Comparison of ENCODE assay signal across 8 cellular contexts in the genomic region with DNA sequence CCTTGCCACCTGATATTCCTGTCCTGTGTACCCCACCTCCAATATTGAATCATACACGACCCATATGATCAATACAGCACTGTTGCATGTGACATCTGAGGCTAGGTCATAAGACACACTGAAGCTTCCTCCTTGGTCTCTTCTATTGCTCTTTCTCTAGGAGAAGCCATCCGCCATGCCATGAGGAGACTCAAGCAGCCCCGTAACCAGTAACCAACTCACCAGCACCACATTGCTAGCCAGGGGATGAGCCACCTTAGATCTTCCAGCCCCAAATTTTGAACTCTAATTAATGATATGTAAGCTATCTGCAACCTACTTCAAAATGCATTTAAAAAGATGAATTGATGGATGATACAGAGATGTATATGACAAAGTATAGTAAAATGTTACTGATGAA. TPM values are rescaled to one million over a fixed set of nuclear protein-coding genes. Genes with fewer than 3 reads are reported as not detected.
DNase-seq lines count a peak whose midpoint lies in the region; ATAC-seq, FAIRE-seq and TF ChIP-seq lines count a peak whose summit lies in the region.

No MANE protein-coding gene starts in this region.

- peaks cover 11 to 41% (median 30%) of the 10 kb centered on the region in 7 donors for H3K4me1 Mint-ChIP-seq in naive thymus-derived CD4-positive, alpha-beta T cell

- H3K27me3 ChIP-seq in BLaER1 (no peaks in the 10 kb centered on the region), KMS-11 (ENCODE audit: insufficient read depth, low read depth) (no peaks in the 10 kb centered on the region), K562 (ENCODE audit: control insufficient read depth in 2 of 2, insufficient read depth in 2 of 2, low read length in 2 of 2) (peaks cover under 1 to 5% of the 10 kb centered on the region in 2 experiments; a peak in 3 of 5 replicates), tibial artery (no peaks in the 10 kb centered on the region)
- no peaks in the 10 kb centered on the region for H3K27me3 ChIP-seq in naive thymus-derived CD4-positive, alpha-beta T cell (ENCODE audit: control insufficient read depth in 2 of 2, insufficient read depth in 2 of 2, low read length in 2 of 2)

- no peak for ATAC-seq in K562
- no peak for ATAC-seq in naive thymus-derived CD4-positive, alpha-beta T cell

- H3K4me3 Mint-ChIP-seq in naive thymus-derived CD4-positive, alpha-beta T cell, result peak overlapping the region; percentile 90 to 97 (median 93)

- H2AFZ ChIP-seq in KMS-11 (ENCODE audit: low read depth), result peak overlapping the region; percentile 80; the same call in 1 of the 2 replicates
- peak overlapping the region; percentile 95 for H2AFZ ChIP-seq in K562 (ENCODE audit: low read depth, low read length)

- H3K4me1 ChIP-seq in BLaER1, result peaks cover 28% of the 10 kb centered on the region
- peaks cover 21% of the 10 kb centered on the region for H3K4me1 ChIP-seq in KMS-11 (ENCODE audit: low read depth, poor library complexity, severe bottlenecking)
- peaks cover 6 to 11% of the 10 kb centered on the region in 2 experiments; a peak in 3 of 5 replicates for H3K4me1 ChIP-seq in K562 (replicated peaks in 1 of 2; ENCODE audit: control insufficient read depth in 2 of 2, insufficient read depth in 2 of 2, low read length in 2 of 2)
- peaks cover 6 to 17% of the 10 kb centered on the region in 2 donors for H3K4me1 ChIP-seq in naive thymus-derived CD4-positive, alpha-beta T cell (ENCODE audit: control insufficient read depth in 2 of 2, insufficient read depth in 2 of 2, low read length in 2 of 2)
- peaks cover 0 to 7% (median 0%) of the 10 kb centered on the region in 4 donors for H3K4me1 ChIP-seq in tibial artery

- H4K20me1 ChIP-seq in BLaER1 (no peaks in the 10 kb centered on the region), KMS-11 (ENCODE audit: insufficient read depth) (no peaks in the 10 kb centered on the region), K562 (replicated peaks; ENCODE audit: control insufficient read depth, insufficient read depth, low read length) (no peaks in the 10 kb centered on the region)

- peaks cover 52% of the 10 kb centered on the region for H3K9me3 ChIP-seq in BLaER1
- H3K9me3 ChIP-seq in K562 (replicated peaks; ENCODE audit: control insufficient read depth, insufficient read depth, low read depth, low read length), result peaks cover 15% of the 10 kb centered on the region; the same call in 1 of the 2 replicates
- peaks cover 0 to 29% (median 0%) of the 10 kb centered on the region in 3 experiments for H3K9me3 ChIP-seq in naive thymus-derived CD4-positive, alpha-beta T cell (ENCODE audit: control insufficient read depth in 2 of 3, low read length in 3 of 3)
- peaks cover 5 to 9% (median 6%) of the 10 kb centered on the region in 3 donors for H3K9me3 ChIP-seq in tibial artery

- peaks cover 0 to 8% (median 0%) of the 10 kb centered on the region in 5 donors for H3K27me3 Mint-ChIP-seq in naive thymus-derived CD4-positive, alpha-beta T cell

- H3K4me2 ChIP-seq in BLaER1 (peak overlapping the region; percentile 80), KMS-11 (peak overlapping the region; percentile 49), K562 (ENCODE audit: insufficient read depth, low read length) (peak overlapping the region; percentile 88; the same call in 1 of the 2 replicates)

- no peaks in the 10 kb centered on the region for H3K79me2 ChIP-seq in KMS-11 (ENCODE audit: insufficient read depth, low read depth)
- H3K79me2 ChIP-seq in K562 (ENCODE audit: control insufficient read depth, insufficient read depth, low read length), result no peaks in the 10 kb centered on the region

- FAIRE-seq in K562 (lab: Jason Lieb, UNC), result no peak

- H3K4me3 ChIP-seq in BLaER1, result peak overlapping the region; percentile 73
- no peak overlapping the region for H3K4me3 ChIP-seq in KMS-11 (IDR thresholded peaks at IDR 0.05; ENCODE audit: insufficient read depth, low read depth, low read length)
- H3K4me3 ChIP-seq in K562, result 0 out of 2 replicates have a peak overlapping the region, but pooled peaks have one; percentile 60
- H3K4me3 ChIP-seq in naive thymus-derived CD4-positive, alpha-beta T cell (ENCODE audit: low read length), result no peak overlapping the region
- peak overlapping the region in 1 of 2 donors; percentile 52 for H3K4me3 ChIP-seq in tibial artery

- DNase-seq in K562 (ENCODE audit: extremely low read depth in 1 of 4, low spot score in 3 of 4) (no peak), cerebellar nuclear complex (lab: John Stamatoyannopoulos, UW) (no peak), HEK293T (ENCODE audit: extremely low spot score) (no peak), tibial artery (no peak), UCSD-AML1 (lab: John Stamatoyannopoulos, UW; ENCODE audit: unreplicated experiment) (no peak)
- DNase-seq in naive thymus-derived CD4-positive, alpha-beta T cell, result no peak

- TSS peak; percentile 83 for BruUV-seq in K562 (replicated peaks; lab: Mats Ljungman, UMichigan)

- peaks cover 8 to 17% (median 13%) of the 10 kb centered on the region in 5 donors for H3K36me3 Mint-ChIP-seq in naive thymus-derived CD4-positive, alpha-beta T cell

- in situ Hi-C loops in K562 (cut with MboI), result no loop called here

- CTCF ChIA-PET in K562 (lab: Yijun Ruan, JAX; ENCODE audit: low intra/inter-chr PET ratio), result no interaction called here
- CTCF ChIA-PET in naive thymus-derived CD4-positive, alpha-beta T cell (lab: Charles Lee), result no interaction called here
- CTCF ChIA-PET in HEK293T (lab: Yijun Ruan, JAX), result no interaction called here

- no peak for TF ChIP-seq EP300 in K562 (IDR thresholded peaks at IDR 0.05; ENCODE audit: low read length)

- H3K27ac ChIP-seq in BLaER1 (no peak overlapping the region), KMS-11 (peak overlapping the region; percentile 73; the same call in 1 of the 2 replicates), K562 (ENCODE audit: extremely low read depth, low read depth, low read length) (no peak overlapping the region), tibial artery (peak overlapping the region in 1 of 2 donors; percentile 90)
- no peak overlapping the region for H3K27ac ChIP-seq in naive thymus-derived CD4-positive, alpha-beta T cell (ENCODE audit: low read depth, low read length)

- WGBS in K562 (ENCODE audit: insufficient coverage, low coverage, missing lambda C conversion rate), result 78% methylated on average over 3 of the region's 3 CpGs

- no peak for TF ChIP-seq RAD21 in K562 (CRISPR knock-in tag; conservative IDR thresholded peaks at IDR 0.05 in 1 of 2, IDR thresholded peaks at IDR 0.05 in 1 of 2)

- POLR2A ChIA-PET in K562 (lab: Yijun Ruan, JAX), result interaction anchor here (1.4 kb wide), 1 partner anchor 13 kb away, joined by 5 read pairs; no protein-coding TSS in a partner anchor
- POLR2A ChIA-PET in naive thymus-derived CD4-positive, alpha-beta T cell (lab: Charles Lee), result interaction anchor here (0.7 to 1.9 kb wide), 6 partner anchors 13 to 311 kb away, joined by 3 to 10 read pairs (median 4); partner anchors contain the start of gene ZNF557
- POLR2A ChIA-PET in HEK293T (lab: Yijun Ruan, JAX), result interaction anchor here (1.2 kb wide), 1 partner anchor 28 kb away, joined by 4 read pairs; the partner anchor contains the start of gene ZNF557

- H3K9ac ChIP-seq in BLaER1 (no peak overlapping the region), KMS-11 (no peak overlapping the region), K562 (ENCODE audit: insufficient read depth in 1 of 2, low read depth in 2 of 2, low read length in 2 of 2) (no peak overlapping the region)

- intact Hi-C loops in K562 (cut with micrococcal nuclease) (no loop called here), tibial artery (cut with DNase I; ENCODE audit: low total_unique reads) (loop anchor here (5.0 kb wide), 1 partner anchor 584 kb away; the partner anchor contains the start of gene TRAPPC5)
- intact Hi-C loops in naive thymus-derived CD4-positive, alpha-beta T cell (cut with micrococcal nuclease), result loop anchor here (2.0 kb wide), 4 partner anchors 15 to 673 kb away; partner anchors contain the start of genes ARHGEF18 (in 1 of the 2), KHSRP (in 1 of the 2) and TRAPPC5 (in 1 of the 2)

- H3K9me1 ChIP-seq in K562 (ENCODE audit: control insufficient read depth, insufficient read depth, low read length), result no peaks in the 10 kb centered on the region

- H3K36me3 ChIP-seq in BLaER1, result peaks cover 10% of the 10 kb centered on the region; the same call in 1 of the 2 replicates
- no peaks in the 10 kb centered on the region for H3K36me3 ChIP-seq in KMS-11 (ENCODE audit: insufficient read depth)
- H3K36me3 ChIP-seq in K562 (ENCODE audit: control insufficient read depth, insufficient read depth, low read length), result no peaks in the 10 kb centered on the region
- no peaks in the 10 kb centered on the region for H3K36me3 ChIP-seq in naive thymus-derived CD4-positive, alpha-beta T cell (ENCODE audit: control insufficient read depth in 2 of 3, insufficient read depth in 3 of 3, low read length in 3 of 3)
- no peaks in the 10 kb centered on the region for H3K36me3 ChIP-seq in tibial artery

- peaks cover 15 to 45% (median 30%) of the 10 kb centered on the region in 11 donors for H3K9me3 Mint-ChIP-seq in naive thymus-derived CD4-positive, alpha-beta T cell

- TF ChIP-seq CTCF in KMS-11 (conservative IDR thresholded peaks at IDR 0.05; ENCODE audit: low read depth, low read length) (no peak), K562 (IDR thresholded peaks at IDR 0.05 in 2 of 3, conservative IDR thresholded peaks at IDR 0.05 in 1 of 3; ENCODE audit: insufficient read depth in 2 of 3, low read depth in 1 of 3, low read length in 3 of 3) (no peak), tibial artery (IDR thresholded peaks at IDR 0.05) (no peak)

- peak overlapping the region; percentile 88 to 98 (median 94) for H3K27ac Mint-ChIP-seq in naive thymus-derived CD4-positive, alpha-beta T cell

- TF ChIP-seq POLR2A in K562 (conservative IDR thresholded peaks at IDR 0.05), result no peak

RNA-seq across cellular contexts. Expression of gene ZNF557, which starts 28.6 kb away (rescaled TPM):
- total RNA-seq in K562 (2011; cell fraction: chromatin; rRNA removed; ENCODE audit: low replicate concordance), result 18.2 and 26.5 TPM in 2 replicates
- total RNA-seq in K562 (2011; cell fraction: nucleolus; rRNA removed), result 11.3 and 15.8 TPM in 2 replicates
- total RNA-seq in K562 (2011; cell fraction: nucleoplasm; rRNA removed), result 13.1 and 14.7 TPM in 2 replicates
- total RNA-seq in K562 (2014; rRNA removed) (5.1 and 5.7 TPM in 2 replicates), K562 (2014; rRNA removed; fragmentation: Illumina TruSeq; extraction: Trizol) (5.6 and 7.1 TPM in 2 replicates), K562 (2015; rRNA removed; fragmentation: Illumina TruSeq; extraction: Trizol) (6.6 and 6.7 TPM in 2 replicates), K562 (2021) (5.4 TPM in 2 replicates)
- polyA plus RNA-seq in K562 (2011; rRNA removed) (3.5 and 4.0 TPM in 2 replicates), K562 (2014; fragmentation: Illumina TruSeq; extraction: Trizol) (2.6 and 3.0 TPM in 2 replicates), K562 (2014; fragmentation: Nextera tagmentation; extraction: Ambion mirVana) (1 to 10 TPM; 3.8 to 4.4 TPM), K562 (2014; rRNA removed) (2.2 and 2.8 TPM in 2 replicates)
- 1.5 and 1.8 TPM in 2 replicates for polyA plus RNA-seq in K562 (2011; cell fraction: cytosol; rRNA removed)
- polyA plus RNA-seq in K562 (2011; cell fraction: nucleus; rRNA removed), result 3.9 and 4.8 TPM in 2 replicates
- 1.7 and 1.9 TPM in 2 replicates for polyA plus RNA-seq in K562 (2012)
- 14.2 and 15.5 TPM in 2 replicates for polyA minus RNA-seq in K562 (2011; rRNA and poly(A)+ RNA removed)
- 3.4 and 5.3 TPM in 2 replicates for polyA minus RNA-seq in K562 (2011; cell fraction: cytosol; rRNA and poly(A)+ RNA removed)
- 7.3 and 10.6 TPM in 2 replicates for polyA minus RNA-seq in K562 (2011; cell fraction: nucleus; rRNA and poly(A)+ RNA removed)
- total RNA-seq in naive thymus-derived CD4-positive, alpha-beta T cell, result 10 to 100 TPM; 11.7 to 36.2 (median 20.0) TPM
- 10 to 100 TPM in 1 of 2 donors, 1 to 10 TPM in 1; 5.4 to 14.0 TPM for polyA plus RNA-seq in naive thymus-derived CD4-positive, alpha-beta T cell

RNA-seq across cellular contexts. Expression of gene MBD3L3, which starts 39.6 kb away (rescaled TPM):
- not detected in 2 replicates for total RNA-seq in K562 (2011; cell fraction: chromatin; rRNA removed; ENCODE audit: low replicate concordance)
- total RNA-seq in K562 (2011; cell fraction: nucleolus; rRNA removed), result not detected in 2 replicates
- total RNA-seq in K562 (2011; cell fraction: nucleoplasm; rRNA removed), result not detected in 2 replicates
- total RNA-seq in K562 (2014; rRNA removed) (not detected in 2 replicates), K562 (2014; rRNA removed; fragmentation: Illumina TruSeq; extraction: Trizol) (not detected in 2 replicates), K562 (2015; rRNA removed; fragmentation: Illumina TruSeq; extraction: Trizol) (not detected in 2 replicates), K562 (2021) (not detected in 2 replicates)
- polyA plus RNA-seq in K562 (2011; rRNA removed) (not detected in 2 replicates), K562 (2014; fragmentation: Illumina TruSeq; extraction: Trizol) (not detected in 2 replicates), K562 (2014; fragmentation: Nextera tagmentation; extraction: Ambion mirVana) (not detected), K562 (2014; rRNA removed) (not detected in 2 replicates)
- not detected in 2 replicates for polyA plus RNA-seq in K562 (2011; cell fraction: cytosol; rRNA removed)
- polyA plus RNA-seq in K562 (2011; cell fraction: nucleus; rRNA removed), result not detected in 2 replicates
- not detected in 2 replicates for polyA plus RNA-seq in K562 (2012)
- polyA minus RNA-seq in K562 (2011; rRNA and poly(A)+ RNA removed), result not detected in 2 replicates
- not detected in 2 replicates for polyA minus RNA-seq in K562 (2011; cell fraction: cytosol; rRNA and poly(A)+ RNA removed)
- not detected in 2 replicates for polyA minus RNA-seq in K562 (2011; cell fraction: nucleus; rRNA and poly(A)+ RNA removed)
- not detected for total RNA-seq in naive thymus-derived CD4-positive, alpha-beta T cell
- polyA plus RNA-seq in naive thymus-derived CD4-positive, alpha-beta T cell, result not detected

RNA-seq across cellular contexts. Expression of gene MBD3L2, which starts 49.0 kb away (rescaled TPM):
- total RNA-seq in K562 (2011; cell fraction: chromatin; rRNA removed; ENCODE audit: low replicate concordance), result not detected in 2 replicates
- not detected in 2 replicates for total RNA-seq in K562 (2011; cell fraction: nucleolus; rRNA removed)
- total RNA-seq in K562 (2011; cell fraction: nucleoplasm; rRNA removed), result not detected in 2 replicates
- total RNA-seq in K562 (2014; rRNA removed), result not detected in 2 replicates
- not detected in 2 replicates for total RNA-seq in K562 (2014; rRNA removed; fragmentation: Illumina TruSeq; extraction: Trizol)
- total RNA-seq in K562 (2015; rRNA removed; fragmentation: Illumina TruSeq; extraction: Trizol), result not detected in 2 replicates
- total RNA-seq in K562 (2021), result not detected in 2 replicates
- polyA plus RNA-seq in K562 (2011; rRNA removed), result not detected in 2 replicates
- not detected in 2 replicates for polyA plus RNA-seq in K562 (2011; cell fraction: cytosol; rRNA removed)
- polyA plus RNA-seq in K562 (2011; cell fraction: nucleus; rRNA removed), result not detected in 2 replicates
- polyA plus RNA-seq in K562 (2012), result not detected in 2 replicates
- polyA plus RNA-seq in K562 (2014; fragmentation: Illumina TruSeq; extraction: Trizol), result not detected in 2 replicates
- polyA plus RNA-seq in K562 (2014; fragmentation: Nextera tagmentation; extraction: Ambion mirVana), result not detected
- polyA plus RNA-seq in K562 (2014; rRNA removed), result not detected in 2 replicates
- not detected in 2 replicates for polyA minus RNA-seq in K562 (2011; rRNA and poly(A)+ RNA removed)
- not detected in 2 replicates for polyA minus RNA-seq in K562 (2011; cell fraction: cytosol; rRNA and poly(A)+ RNA removed)
- not detected in 2 replicates for polyA minus RNA-seq in K562 (2011; cell fraction: nucleus; rRNA and poly(A)+ RNA removed)
- not detected for total RNA-seq in naive thymus-derived CD4-positive, alpha-beta T cell
- polyA plus RNA-seq in naive thymus-derived CD4-positive, alpha-beta T cell, result not detected

RNA-seq across cellular contexts. Expression of gene MBD3L4, which starts 58.1 kb away (rescaled TPM):
- total RNA-seq in K562 (2011; cell fraction: chromatin; rRNA removed; ENCODE audit: low replicate concordance), result not detected in 2 replicates
- total RNA-seq in K562 (2011; cell fraction: nucleolus; rRNA removed), result not detected in 2 replicates
- not detected in 2 replicates for total RNA-seq in K562 (2011; cell fraction: nucleoplasm; rRNA removed)
- total RNA-seq in K562 (2014; rRNA removed) (not detected in 2 replicates), K562 (2014; rRNA removed; fragmentation: Illumina TruSeq; extraction: Trizol) (not detected in 2 replicates), K562 (2015; rRNA removed; fragmentation: Illumina TruSeq; extraction: Trizol) (not detected in 2 replicates), K562 (2021) (not detected in 2 replicates)
- polyA plus RNA-seq in K562 (2011; rRNA removed) (not detected in 2 replicates), K562 (2014; fragmentation: Illumina TruSeq; extraction: Trizol) (not detected in 2 replicates), K562 (2014; fragmentation: Nextera tagmentation; extraction: Ambion mirVana) (not detected), K562 (2014; rRNA removed) (not detected in 2 replicates)
- not detected in 2 replicates for polyA plus RNA-seq in K562 (2011; cell fraction: cytosol; rRNA removed)
- not detected in 2 replicates for polyA plus RNA-seq in K562 (2011; cell fraction: nucleus; rRNA removed)
- polyA plus RNA-seq in K562 (2012), result not detected in 2 replicates
- polyA minus RNA-seq in K562 (2011; rRNA and poly(A)+ RNA removed), result not detected in 2 replicates
- polyA minus RNA-seq in K562 (2011; cell fraction: cytosol; rRNA and poly(A)+ RNA removed), result not detected in 2 replicates
- not detected in 2 replicates for polyA minus RNA-seq in K562 (2011; cell fraction: nucleus; rRNA and poly(A)+ RNA removed)
- not detected for total RNA-seq in naive thymus-derived CD4-positive, alpha-beta T cell
- not detected for polyA plus RNA-seq in naive thymus-derived CD4-positive, alpha-beta T cell

Comparison
In these comparisons a context has a peak if more than half of its experiments do, and no peak if none do; other contexts are left out.
1. H3K4me3 ChIP-seq: peak in BLaER1 (single experiment) and K562 (single experiment); none in KMS-11 (single experiment) and naive thymus-derived CD4-positive, alpha-beta T cell (single experiment).
2. Peak in every context shown above with its lines, with median percentiles within 50 percentile points of each other: H3K4me2 ChIP-seq.